In genomic region chr11:32304521-32304920, GRCh38 we compare ENCODE assay signal across 19 cellular contexts.
DNase-seq lines count a peak whose midpoint lies in the region; ATAC-seq and TF ChIP-seq lines count a peak whose summit lies in the region.
"Had no signal": no experiment of that assay in that cellular context is flagged by ENCODE, and none has a peak within 500 bp of the region (broad histone marks: within the 10 kb centered on the region; RNA-seq: fewer than 3 reads in every experiment).

No MANE protein-coding gene starts in this region.

- no peaks in the 10 kb centered on the region for H3K9me3 Mint-ChIP-seq in GM23338
- H3K9me3 Mint-ChIP-seq: CD4-positive, alpha-beta memory T cell had no signal

- no peaks in the 10 kb centered on the region for H3F3A ChIP-seq in GM23338 (replicated peaks; ENCODE audit: low read depth)

- H3K36me3 ChIP-seq in GM23338 (ENCODE audit: insufficient read depth) (no peaks in the 10 kb centered on the region), testis (ENCODE audit: low read depth, missing control alignments) (no peaks in the 10 kb centered on the region), gastroesophageal sphincter (no peaks in the 10 kb centered on the region)
- H3K36me3 ChIP-seq: BLaER1 had no signal

- H3K36me3 Mint-ChIP-seq in GM23338 (ENCODE audit: low read depth): no peaks in the 10 kb centered on the region
- H3K36me3 Mint-ChIP-seq: CD4-positive, alpha-beta memory T cell had no signal

- TF ChIP-seq EP300 in gastroesophageal sphincter (IDR thresholded peaks at IDR 0.05): no peak

- no peak overlapping the region for H3K27ac ChIP-seq in GM23338 (ENCODE audit: low read depth)
- H3K27ac ChIP-seq in VCaP: peak overlapping the region; percentile 26; the same call in 1 of the 2 replicates
- H3K27ac ChIP-seq in testis: peak overlapping the region in 1 of 2 donors; percentile 71
- no peak overlapping the region for H3K27ac ChIP-seq in gastroesophageal sphincter
- H3K27ac ChIP-seq: 22Rv1, BLaER1 had no signal

- H4K20me1 ChIP-seq in GM23338 (replicated peaks; ENCODE audit: insufficient read depth): no peaks in the 10 kb centered on the region
- H4K20me1 ChIP-seq: BLaER1 had no signal

- TF ChIP-seq POLR2A in testis (IDR thresholded peaks at IDR 0.05) (no peak), gastroesophageal sphincter (IDR thresholded peaks at IDR 0.05) (no peak), GM18505 (IDR thresholded peaks at IDR 0.05; ENCODE audit: borderline replicate concordance, extremely low read depth, insufficient read depth, insufficient read length) (no peak)

- no peak overlapping the region for H3K4me3 Mint-ChIP-seq in GM23338
- H3K4me3 Mint-ChIP-seq: B cell; CD4-positive, alpha-beta memory T cell had no signal

- TF ChIP-seq CTCF in GM23338 (conservative IDR thresholded peaks at IDR 0.05; ENCODE audit: low read depth in 2 of 2): no peak
- TF ChIP-seq CTCF in VCaP (conservative IDR thresholded peaks at IDR 0.05): no peak
- TF ChIP-seq CTCF in testis (IDR thresholded peaks at IDR 0.05): no peak
- TF ChIP-seq CTCF in gastroesophageal sphincter (IDR thresholded peaks at IDR 0.05): no peak

- no peak overlapping the region for H3K4me2 ChIP-seq in GM23338

- H3K4me3 ChIP-seq in GM23338 (no peak overlapping the region), testis (no peak overlapping the region), gastroesophageal sphincter (no peak overlapping the region)
- H3K4me3 ChIP-seq: BLaER1 had no signal

- DNase-seq in NCI-H1694 treated with DMSO at 0.1 percent for 48 hours (lab: John Stamatoyannopoulos, UW) (peak; percentile 18), NCI-H1694 (lab: John Stamatoyannopoulos, UW) (no peak), GM23338 (ENCODE audit: low spot score) (no peak), testis (peak; percentile 81), C1 segment of cervical spinal cord (lab: John Stamatoyannopoulos, UW) (no peak)
- DNase-seq: Calu3; CD4-positive, alpha-beta memory T cell; COR-L47; DMS53; DMS79 treated with DMSO at 0.1 percent for 48 hours; GF-D8; H7; HCEC 1CT had no signal

- WGBS in testis, 2 donors: 49 to 71% methylated on average over 2 of the region's 2 CpGs
- WGBS in gastroesophageal sphincter (ENCODE audit: low coverage in 1 of 2), 2 donors: 58 to 74% methylated on average over 2 of the region's 2 CpGs

- 0 out of 2 replicates have a peak overlapping the region, but pooled peaks have one; percentile 29 for H2AFZ ChIP-seq in GM23338

- H3K4me1 Mint-ChIP-seq in GM23338: no peaks in the 10 kb centered on the region
- H3K4me1 Mint-ChIP-seq: B cell; CD4-positive, alpha-beta memory T cell had no signal

- no peak for ATAC-seq in GM23338
- ATAC-seq in gastroesophageal sphincter: no peak
- ATAC-seq in GM18505 (IDR thresholded peaks at IDR 0.05; ENCODE audit: unreplicated experiment): no peak

- H3K27me3 Mint-ChIP-seq in GM23338 (ENCODE audit: insufficient read depth, low read depth, poor library complexity): peaks cover 3% of the 10 kb centered on the region
- H3K27me3 Mint-ChIP-seq: B cell had no signal

- H3K27me3 ChIP-seq in GM23338 (ENCODE audit: insufficient read depth) (no peaks in the 10 kb centered on the region), testis (no peaks in the 10 kb centered on the region), gastroesophageal sphincter (no peaks in the 10 kb centered on the region)
- H3K27me3 ChIP-seq: BLaER1 had no signal

- H3K9me3 ChIP-seq in testis (no peaks in the 10 kb centered on the region), gastroesophageal sphincter (no peaks in the 10 kb centered on the region)
- H3K9me3 ChIP-seq: BLaER1 had no signal

- no peak overlapping the region for H3K27ac Mint-ChIP-seq in GM23338
- H3K27ac Mint-ChIP-seq: B cell; CD4-positive, alpha-beta memory T cell had no signal

- H3K79me2 ChIP-seq in GM23338 (replicated peaks; ENCODE audit: insufficient read depth): no peaks in the 10 kb centered on the region

- intact Hi-C loops in testis (cut with DNase I; ENCODE audit: low total_unique reads): no loop called here

- H3K4me1 ChIP-seq in GM23338 (ENCODE audit: insufficient read depth) (no peaks in the 10 kb centered on the region), testis (peaks cover 12% of the 10 kb centered on the region), gastroesophageal sphincter (no peaks in the 10 kb centered on the region)

- no peaks in the 10 kb centered on the region for H3K9me2 ChIP-seq in GM23338 (ENCODE audit: insufficient read depth)

TF ChIP-seq in GM23338, 12 proteins besides CTCF, POLR2A, EP300 and RAD21:
- no peak for TF ChIP-seq ZNF462 (CRISPR knock-in tag; IDR thresholded peaks at IDR 0.05)

Comparison
In these comparisons a context has a peak if more than half of its experiments do, and no peak if none do; other contexts are left out.
1. DNase-seq: peak in NCI-H1694 treated with DMSO at 0.1 percent for 48 hours (single experiment) and testis (single experiment); none in NCI-H1694 (single experiment), GM23338 (single experiment) and C1 segment of cervical spinal cord (0 of 14).